Comparison of ENCODE assay signal across 1 cellular context in the genomic region with DNA sequence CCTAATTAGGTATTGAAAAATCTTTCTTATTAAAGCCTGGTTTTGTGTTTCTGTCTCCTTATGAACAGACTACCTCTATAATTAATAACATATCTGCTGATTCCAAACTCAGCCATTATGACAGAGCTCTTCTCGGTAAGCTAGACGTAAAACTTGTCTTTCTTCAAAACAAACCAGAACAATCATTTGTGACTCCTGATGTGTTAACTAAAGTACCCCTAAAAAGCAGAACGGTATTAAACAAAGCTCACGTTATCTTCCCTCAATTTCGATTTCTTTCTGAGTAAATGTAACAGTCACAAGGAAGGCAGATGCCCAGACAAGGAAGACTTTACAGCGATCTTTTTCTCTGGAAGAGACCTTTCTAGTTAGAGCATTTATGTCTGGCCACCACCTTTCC.
TF ChIP-seq lines count a peak whose summit lies in the region.

No MANE protein-coding gene starts in this region.

TF ChIP-seq in liver, 16 proteins besides CTCF, POLR2A, EP300 and RAD21 (continued from another document):
- TF ChIP-seq, protein P1, sequence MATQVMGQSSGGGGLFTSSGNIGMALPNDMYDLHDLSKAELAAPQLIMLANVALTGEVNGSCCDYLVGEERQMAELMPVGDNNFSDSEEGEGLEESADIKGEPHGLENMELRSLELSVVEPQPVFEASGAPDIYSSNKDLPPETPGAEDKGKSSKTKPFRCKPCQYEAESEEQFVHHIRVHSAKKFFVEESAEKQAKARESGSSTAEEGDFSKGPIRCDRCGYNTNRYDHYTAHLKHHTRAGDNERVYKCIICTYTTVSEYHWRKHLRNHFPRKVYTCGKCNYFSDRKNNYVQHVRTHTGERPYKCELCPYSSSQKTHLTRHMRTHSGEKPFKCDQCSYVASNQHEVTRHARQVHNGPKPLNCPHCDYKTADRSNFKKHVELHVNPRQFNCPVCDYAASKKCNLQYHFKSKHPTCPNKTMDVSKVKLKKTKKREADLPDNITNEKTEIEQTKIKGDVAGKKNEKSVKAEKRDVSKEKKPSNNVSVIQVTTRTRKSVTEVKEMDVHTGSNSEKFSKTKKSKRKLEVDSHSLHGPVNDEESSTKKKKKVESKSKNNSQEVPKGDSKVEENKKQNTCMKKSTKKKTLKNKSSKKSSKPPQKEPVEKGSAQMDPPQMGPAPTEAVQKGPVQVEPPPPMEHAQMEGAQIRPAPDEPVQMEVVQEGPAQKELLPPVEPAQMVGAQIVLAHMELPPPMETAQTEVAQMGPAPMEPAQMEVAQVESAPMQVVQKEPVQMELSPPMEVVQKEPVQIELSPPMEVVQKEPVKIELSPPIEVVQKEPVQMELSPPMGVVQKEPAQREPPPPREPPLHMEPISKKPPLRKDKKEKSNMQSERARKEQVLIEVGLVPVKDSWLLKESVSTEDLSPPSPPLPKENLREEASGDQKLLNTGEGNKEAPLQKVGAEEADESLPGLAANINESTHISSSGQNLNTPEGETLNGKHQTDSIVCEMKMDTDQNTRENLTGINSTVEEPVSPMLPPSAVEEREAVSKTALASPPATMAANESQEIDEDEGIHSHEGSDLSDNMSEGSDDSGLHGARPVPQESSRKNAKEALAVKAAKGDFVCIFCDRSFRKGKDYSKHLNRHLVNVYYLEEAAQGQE (IDR thresholded peaks at IDR 0.05), result no peak
- no peak for TF ChIP-seq NR2F2 (IDR thresholded peaks at IDR 0.05)
- no peak for TF ChIP-seq MAX (IDR thresholded peaks at IDR 0.05)
- no peak for TF ChIP-seq FOXA1 (IDR thresholded peaks at IDR 0.05)
